ENCODE assay signal across 17 cellular contexts in the genomic region with DNA sequence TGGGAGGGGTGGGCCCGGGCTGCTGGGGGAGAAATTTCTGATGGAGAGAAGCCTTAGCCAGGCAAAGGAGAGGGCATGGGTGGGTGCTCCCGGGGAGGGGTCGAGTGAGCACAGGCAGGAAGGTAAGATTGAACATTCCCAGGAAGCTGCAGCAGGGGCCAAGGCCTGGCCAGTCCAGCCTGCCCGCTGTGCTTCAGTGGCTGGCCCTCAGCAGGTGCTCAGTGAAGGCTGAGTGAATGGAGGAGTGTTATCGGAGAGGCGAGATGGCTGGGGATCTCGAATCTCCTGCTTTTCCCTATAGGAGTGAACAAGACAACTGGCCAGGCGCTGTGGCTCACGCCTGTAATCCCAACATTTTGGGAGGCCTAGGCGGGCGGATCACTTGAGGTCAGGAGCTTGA.
"Had no signal": no experiment of that assay in that cellular context is flagged by ENCODE, and none has a peak within 500 bp of the region (broad histone marks: within the 10 kb centered on the region; RNA-seq: fewer than 3 reads in every experiment).

No MANE protein-coding gene starts in this region.

- H3K9me3 ChIP-seq: left lung, SK-N-SH had no signal

- DNase-seq: activated CD4-positive, alpha-beta T cell treated with anti-CD3 and anti-CD28 coated beads, Interleukin-2, amount 50 U/mL, for 1 hour; activated effector memory CD4-positive, alpha-beta T cell treated with anti-CD3 and anti-CD28 coated beads, Interleukin-2, amount 50 U/mL, for 16 hours; amniotic stem cell; brain microvascular endothelial cell; cerebellar nuclear complex; dorsolateral prefrontal cortex; foreskin fibroblast; head of caudate nucleus; retina; SK-N-SH; stimulated activated CD4-positive, alpha-beta T cell treated with anti-CD3 and anti-CD28 coated beads, Interleukin-4, amount 100 ng/mL, for 4 hours; stimulated activated naive CD8-positive, alpha-beta T cell treated with anti-CD3 and anti-CD28 coated beads, Interleukin-15, amount 100 ng/mL, for 72 hours; T-helper 1 cell had no signal

- ATAC-seq: activated naive CD4-positive, alpha-beta T cell treated with anti-CD3 and anti-CD28 coated beads, Interleukin-2, amount 50 U/mL, for 72 hours; esophagus mucosa; left lung; stimulated activated naive CD8-positive, alpha-beta T cell treated with anti-CD3 and anti-CD28 coated beads, Interleukin-15, amount 100 ng/mL, for 72 hours had no signal

- H3K27me3 ChIP-seq: brain microvascular endothelial cell, dorsolateral prefrontal cortex, left lung had no signal

- H3K36me3 ChIP-seq: left lung had no signal

- H3K27ac ChIP-seq: brain microvascular endothelial cell, left lung, parathyroid adenoma had no signal

- H3K4me3 ChIP-seq: dorsolateral prefrontal cortex, left lung had no signal
